In genomic region chr1:34828611-34829010, GRCh38 we compare ENCODE assay signal across 17 cellular contexts. TPM values are rescaled to one million over a fixed set of nuclear protein-coding genes. Genes with fewer than 3 reads are reported as not detected.
DNase-seq lines count a peak whose midpoint lies in the region; ATAC-seq and TF ChIP-seq lines count a peak whose summit lies in the region.
"Had no signal": no experiment of that assay in that cellular context is flagged by ENCODE, and none has a peak within 500 bp of the region (broad histone marks: within the 10 kb centered on the region; RNA-seq: fewer than 3 reads in every experiment).

No MANE protein-coding gene starts in this region.

- DNase-seq in activated T-helper 2 cell treated with anti-CD3 and anti-CD28 coated beads, Interferon-gamma antibody, Interleukin-2, Interleukin-4, amounts not matched to agents 10 μg/mL and 5 μg/mL and 100 μg/mL, durations not matched to agents 14 hours and 24 hours and 36 hours (ENCODE audit: low spot score), result peak; percentile 7
- peak; percentile 4 for DNase-seq in ecto neural progenitor cell (ENCODE audit: low spot score)
- peak; percentile 49 for DNase-seq in osteocyte (ENCODE audit: extremely low spot score, unreplicated experiment)
- DNase-seq in vagina (ENCODE audit: extremely low spot score in 2 of 2), result peak; percentile 37 to 69
- DNase-seq in hypothalamus (lab: John Stamatoyannopoulos, UW), result no peak
- DNase-seq in NCI-H526 (lab: John Stamatoyannopoulos, UW), result no peak
- DNase-seq: BE2C; CD8-positive, alpha-beta T cell; COR-L47; DMS153; DND-41; GDM1; IMR-90 had no signal

- H3K27ac ChIP-seq in vagina, result no peak overlapping the region
- H3K27ac ChIP-seq: A549 had no signal

- no peaks in the 10 kb centered on the region for H3K27me3 ChIP-seq in vagina
- H3K27me3 ChIP-seq: BE2C had no signal

- ATAC-seq in GM21825 (IDR thresholded peaks at IDR 0.05; ENCODE audit: unreplicated experiment), result no peak
- ATAC-seq: A549; CD8-positive, alpha-beta T cell; HCT116 had no signal

- H3K36me3 Mint-ChIP-seq in activated T-helper 2 cell treated with anti-CD3 and anti-CD28 coated beads, Interferon-gamma antibody, Interleukin-2, Interleukin-4, amounts not matched to agents 10 μg/mL and 5 μg/mL and 100 μg/mL, durations not matched to agents 14 hours and 24 hours and 36 hours (ENCODE audit: low read depth), result no peaks in the 10 kb centered on the region
- no peaks in the 10 kb centered on the region for H3K36me3 Mint-ChIP-seq in osteocyte (ENCODE audit: unreplicated experiment)
- H3K36me3 Mint-ChIP-seq: CD14-positive monocyte; CD8-positive, alpha-beta T cell had no signal

- H3K36me3 ChIP-seq in vagina, result no peaks in the 10 kb centered on the region
- H3K36me3 ChIP-seq: BE2C had no signal

- H3K9me3 Mint-ChIP-seq in activated T-helper 2 cell treated with anti-CD3 and anti-CD28 coated beads, Interferon-gamma antibody, Interleukin-2, Interleukin-4, amounts not matched to agents 10 μg/mL and 5 μg/mL and 100 μg/mL, durations not matched to agents 14 hours and 24 hours and 36 hours, result no peaks in the 10 kb centered on the region
- peaks cover 6% of the 10 kb centered on the region for H3K9me3 Mint-ChIP-seq in osteocyte (ENCODE audit: unreplicated experiment)
- H3K9me3 Mint-ChIP-seq: CD8-positive, alpha-beta T cell had no signal

- H3K4me1 ChIP-seq in vagina, result no peaks in the 10 kb centered on the region
- H3K4me1 ChIP-seq: A549, BE2C had no signal

- H3K9me3 ChIP-seq in vagina, result no peaks in the 10 kb centered on the region
- H3K9me3 ChIP-seq: A549, BE2C had no signal

- TF ChIP-seq CTCF in osteocyte (IDR thresholded peaks at IDR 0.05), result no peak
- TF ChIP-seq CTCF in vagina (IDR thresholded peaks at IDR 0.05), result no peak

- no peak overlapping the region for H3K4me3 Mint-ChIP-seq in activated T-helper 2 cell treated with anti-CD3 and anti-CD28 coated beads, Interferon-gamma antibody, Interleukin-2, Interleukin-4, amounts not matched to agents 10 μg/mL and 5 μg/mL and 100 μg/mL, durations not matched to agents 14 hours and 24 hours and 36 hours (ENCODE audit: low read depth)
- no peak overlapping the region for H3K4me3 Mint-ChIP-seq in osteocyte (ENCODE audit: unreplicated experiment)
- H3K4me3 Mint-ChIP-seq: CD14-positive monocyte; CD8-positive, alpha-beta T cell had no signal

- no peak for TF ChIP-seq POLR2A in vagina (IDR thresholded peaks at IDR 0.05)

- intact Hi-C loops in activated T-helper 2 cell treated with anti-CD3 and anti-CD28 coated beads, Interferon-gamma antibody, Interleukin-2, Interleukin-4, amounts not matched to agents 10 μg/mL and 5 μg/mL and 100 μg/mL, durations not matched to agents 14 hours and 24 hours and 36 hours (cut with micrococcal nuclease), result no loop called here
- intact Hi-C loops in vagina (cut with DNase I), result no loop called here

- no peak overlapping the region for H3K4me3 ChIP-seq in vagina
- H3K4me3 ChIP-seq: A549 had no signal

- no peak overlapping the region for H3K27ac Mint-ChIP-seq in activated T-helper 2 cell treated with anti-CD3 and anti-CD28 coated beads, Interferon-gamma antibody, Interleukin-2, Interleukin-4, amounts not matched to agents 10 μg/mL and 5 μg/mL and 100 μg/mL, durations not matched to agents 14 hours and 24 hours and 36 hours
- no peak overlapping the region for H3K27ac Mint-ChIP-seq in osteocyte (ENCODE audit: unreplicated experiment)
- H3K27ac Mint-ChIP-seq: CD8-positive, alpha-beta T cell had no signal

- no peaks in the 10 kb centered on the region for H3K27me3 Mint-ChIP-seq in activated T-helper 2 cell treated with anti-CD3 and anti-CD28 coated beads, Interferon-gamma antibody, Interleukin-2, Interleukin-4, amounts not matched to agents 10 μg/mL and 5 μg/mL and 100 μg/mL, durations not matched to agents 14 hours and 24 hours and 36 hours (ENCODE audit: low read depth)
- H3K27me3 Mint-ChIP-seq in osteocyte (ENCODE audit: unreplicated experiment), result peaks cover 2% of the 10 kb centered on the region

- no peaks in the 10 kb centered on the region for H3K4me1 Mint-ChIP-seq in activated T-helper 2 cell treated with anti-CD3 and anti-CD28 coated beads, Interferon-gamma antibody, Interleukin-2, Interleukin-4, amounts not matched to agents 10 μg/mL and 5 μg/mL and 100 μg/mL, durations not matched to agents 14 hours and 24 hours and 36 hours (ENCODE audit: low read depth)
- no peaks in the 10 kb centered on the region for H3K4me1 Mint-ChIP-seq in osteocyte (ENCODE audit: unreplicated experiment)

RNA-seq across cellular contexts. Expression of gene SMIM12, which starts 30.9 kb away (rescaled TPM):
- 58.7 and 59.3 TPM in 2 replicates for total RNA-seq in activated T-helper 2 cell treated with anti-CD3 and anti-CD28 coated beads, Interferon-gamma antibody, Interleukin-2, Interleukin-4, amounts not matched to agents 10 μg/mL and 5 μg/mL and 100 μg/mL, durations not matched to agents 14 hours and 24 hours and 36 hours
- total RNA-seq in osteocyte (38.6 and 39.6 TPM in 2 replicates), vagina (36.6 TPM)

RNA-seq across cellular contexts. Expression of gene GJA4, which starts 35.8 kb away (rescaled TPM):
- not detected in 2 replicates for total RNA-seq in activated T-helper 2 cell treated with anti-CD3 and anti-CD28 coated beads, Interferon-gamma antibody, Interleukin-2, Interleukin-4, amounts not matched to agents 10 μg/mL and 5 μg/mL and 100 μg/mL, durations not matched to agents 14 hours and 24 hours and 36 hours
- total RNA-seq in osteocyte, result not detected in 2 replicates
- total RNA-seq in vagina, result 28.5 TPM
- total RNA-seq: CD8-positive, alpha-beta T cell; IMR-90 had no signal

RNA-seq across cellular contexts. Expression of gene GJB3, which starts 47.6 kb away (rescaled TPM):
- not detected in 2 replicates for total RNA-seq in activated T-helper 2 cell treated with anti-CD3 and anti-CD28 coated beads, Interferon-gamma antibody, Interleukin-2, Interleukin-4, amounts not matched to agents 10 μg/mL and 5 μg/mL and 100 μg/mL, durations not matched to agents 14 hours and 24 hours and 36 hours
- total RNA-seq in osteocyte, result not detected in 2 replicates
- total RNA-seq in vagina, result 24.6 TPM
- total RNA-seq: CD8-positive, alpha-beta T cell; IMR-90 had no signal

Comparison
In these comparisons a context has a peak if more than half of its experiments do, and no peak if none do; other contexts are left out.
1. DNase-seq: peak in activated T-helper 2 cell treated with anti-CD3 and anti-CD28 coated beads, Interferon-gamma antibody, Interleukin-2, Interleukin-4, amounts not matched to agents 10 μg/mL and 5 μg/mL and 100 μg/mL, durations not matched to agents 14 hours and 24 hours and 36 hours (single experiment), ecto neural progenitor cell (single experiment), osteocyte (single experiment) and vagina (2 of 2); none in hypothalamus (0 of 51) and NCI-H526 (0 of 2).
2. RNA of gene GJA4, which starts 35.8 kb away (total RNA-seq): 28.5 TPM in vagina (single experiment); not detected in osteocyte and not detected in activated T-helper 2 cell treated with anti-CD3 and anti-CD28 coated beads, Interferon-gamma antibody, Interleukin-2, Interleukin-4, amounts not matched to agents 10 μg/mL and 5 μg/mL and 100 μg/mL, durations not matched to agents 14 hours and 24 hours and 36 hours; every median in the first group is over 10 times any median in the second.
3. RNA of gene GJB3, which starts 47.6 kb away (total RNA-seq): 24.6 TPM in vagina (single experiment); not detected in activated T-helper 2 cell treated with anti-CD3 and anti-CD28 coated beads, Interferon-gamma antibody, Interleukin-2, Interleukin-4, amounts not matched to agents 10 μg/mL and 5 μg/mL and 100 μg/mL, durations not matched to agents 14 hours and 24 hours and 36 hours and not detected in osteocyte; every median in the first group is over 10 times any median in the second.